Comparison of ENCODE assay signal across 8 cellular contexts in the genomic region with DNA sequence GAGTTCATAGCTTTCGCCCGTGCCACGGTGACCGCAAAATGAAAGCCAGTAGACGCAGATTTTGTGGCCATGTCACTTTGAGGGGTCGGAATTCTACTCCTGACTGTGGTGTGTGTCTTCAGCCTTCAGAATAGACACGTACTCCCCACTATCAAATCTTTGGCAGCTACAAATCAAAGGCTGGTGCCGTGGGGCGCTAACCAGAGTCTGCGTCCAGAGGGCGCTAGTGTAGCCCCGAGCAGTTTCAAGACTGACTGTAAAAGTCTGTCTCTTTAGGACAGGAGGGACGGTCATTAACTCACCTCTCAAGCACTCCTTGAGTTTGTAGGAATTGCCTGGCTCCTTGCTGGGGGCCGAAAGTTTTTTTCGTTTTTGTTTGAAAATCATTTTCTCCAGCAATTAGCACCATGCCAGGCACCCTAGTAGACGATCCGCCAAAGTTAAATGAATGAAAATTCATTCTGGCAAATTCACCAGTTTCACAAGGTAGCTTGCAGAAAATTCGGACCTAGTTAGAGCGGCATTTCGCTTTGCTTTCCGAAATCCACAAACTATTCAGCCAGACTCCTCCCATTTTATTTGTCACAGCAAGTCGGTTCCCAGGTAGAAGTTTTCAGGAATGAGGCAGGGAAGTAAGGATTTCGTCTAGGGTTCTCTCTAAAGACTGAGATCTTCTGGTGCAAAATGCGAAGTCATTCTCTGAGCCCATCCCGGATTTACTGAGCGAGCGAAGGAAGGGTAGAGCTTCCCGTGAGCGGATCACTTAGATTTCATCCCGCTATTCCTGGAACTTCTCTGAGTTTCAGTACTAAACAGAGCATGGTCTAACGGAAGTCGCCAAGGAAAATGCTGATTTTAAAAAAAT. TPM values are rescaled to one million over a fixed set of nuclear protein-coding genes. Genes with fewer than 3 reads are reported as not detected.
DNase-seq lines count a peak whose midpoint lies in the region; ATAC-seq and TF ChIP-seq lines count a peak whose summit lies in the region.

No MANE protein-coding gene starts in this region.

- H3K36me3 ChIP-seq in colonic mucosa = no peaks in the 10 kb centered on the region

- peak; percentile 56 for TF ChIP-seq CTCF in colonic mucosa (IDR thresholded peaks at IDR 0.05)

- H3K27me3 ChIP-seq in colonic mucosa = peaks cover 54% of the 10 kb centered on the region

- peak; percentile 36 for ATAC-seq in GM18519 (IDR thresholded peaks at IDR 0.05; ENCODE audit: low FRiP score, unreplicated experiment)

- H3K27ac ChIP-seq in colonic mucosa = no peak overlapping the region

- intact Hi-C loops in colonic mucosa (cut with DNase I) = loop anchor here (10.0 kb wide), 1 partner anchor 220 kb away; no protein-coding TSS in a partner anchor

- H3K4me3 ChIP-seq in colonic mucosa = no peak overlapping the region

- DNase-seq in HUDEP-2 (lab: John Stamatoyannopoulos, UW; ENCODE audit: unreplicated experiment in 76 of 76) (peak in 52 of 76 experiments; percentile 2 to 58 (median 20)), colonic mucosa (peak; percentile 55), lung microvascular endothelial cell (ENCODE audit: low read depth in 2 of 2) (peak; percentile 43 to 65), NCI-H345 (lab: John Stamatoyannopoulos, UW) (no peak), DMS153 (lab: John Stamatoyannopoulos, UW) (no peak)
- DNase-seq in activated CD4-positive, CD25-positive, alpha-beta regulatory T cell treated with anti-CD3 and anti-CD28 coated beads, Interleukin-2, amount 50 U/mL, for 16 hours (ENCODE audit: low read depth, low spot score) = peak; percentile 20
- DNase-seq in stimulated activated CD8-positive, alpha-beta memory T cell treated with anti-CD3 and anti-CD28 coated beads, Interleukin-7, amount 100 ng/mL, for 48 hours (ENCODE audit: extremely low read depth in 1 of 2, low read depth in 1 of 2) = peak; percentile 36 to 47

- no peaks in the 10 kb centered on the region for H3K9me3 ChIP-seq in colonic mucosa

- peaks cover 8% of the 10 kb centered on the region for H3K4me1 ChIP-seq in colonic mucosa

- no peak overlapping the region for H3K9ac ChIP-seq in colonic mucosa (ENCODE audit: low read depth in 2 of 2, low read length in 2 of 2)

RNA-seq across cellular contexts. Expression of a gene that starts 2.8 kb away (rescaled TPM):
- total RNA-seq in colonic mucosa (under 1 TPM in 1 of 2 donors, not detected in 1; 0.29 TPM), lung microvascular endothelial cell (not detected in 2 replicates)

Comparison
In these comparisons a context has a peak if more than half of its experiments do, and no peak if none do; other contexts are left out.
1. DNase-seq: peak in HUDEP-2 (52 of 76), activated CD4-positive, CD25-positive, alpha-beta regulatory T cell treated with anti-CD3 and anti-CD28 coated beads, Interleukin-2, amount 50 U/mL, for 16 hours (single experiment), colonic mucosa (single experiment), lung microvascular endothelial cell (2 of 2) and stimulated activated CD8-positive, alpha-beta memory T cell treated with anti-CD3 and anti-CD28 coated beads, Interleukin-7, amount 100 ng/mL, for 48 hours (2 of 2); none in NCI-H345 (single experiment) and DMS153 (single experiment).